8 cellular contexts compared by ENCODE assay signal in genomic region chr12:121789800-121790748, GRCh38. TPM values are rescaled to one million over a fixed set of nuclear protein-coding genes. Genes with fewer than 3 reads are reported as not detected.
A peak's percentile ranks its signal among the peaks of the same experiment; 100 is the strongest.
DNase-seq lines count a peak whose midpoint lies in the region; ATAC-seq and TF ChIP-seq lines count a peak whose summit lies in the region.

No MANE protein-coding gene starts in this region.

- H3K27me3 Mint-ChIP-seq in CD8-positive, alpha-beta T cell (ENCODE audit: low read depth): no peaks in the 10 kb centered on the region

- no peaks in the 10 kb centered on the region for H3K9me3 Mint-ChIP-seq in CD8-positive, alpha-beta T cell

- peak overlapping the region; percentile 96 for H3K27ac ChIP-seq in CD8-positive, alpha-beta T cell (ENCODE audit: low read depth, low read length)
- peak overlapping the region; percentile 86 for H3K27ac ChIP-seq in left ventricle myocardium inferior (replicated peaks)

- no peaks in the 10 kb centered on the region for H3K27me3 ChIP-seq in CD8-positive, alpha-beta T cell (ENCODE audit: insufficient read depth, low read length)
- no peaks in the 10 kb centered on the region for H3K27me3 ChIP-seq in left ventricle myocardium inferior (ENCODE audit: low read depth)

- no peaks in the 10 kb centered on the region for H3K9me3 ChIP-seq in CD8-positive, alpha-beta T cell (ENCODE audit: low read length)
- no peaks in the 10 kb centered on the region for H3K9me3 ChIP-seq in left ventricle myocardium inferior (replicated peaks)

- peak; percentile 91 to 97 (median 94) for DNase-seq in CD8-positive, alpha-beta T cell
- DNase-seq in MV-4-11 (lab: John Stamatoyannopoulos, UW): peak; percentile 86
- DNase-seq in activated CD8-positive, alpha-beta memory T cell treated with anti-CD3 and anti-CD28 coated beads, Interleukin-2, amount 50 U/mL, for 4 hours: peak; percentile 94
- peak; percentile 70 for DNase-seq in left ventricle myocardium inferior
- peak; percentile 75 to 86 for DNase-seq in stimulated activated CD4-positive, alpha-beta T cell treated with anti-CD3 and anti-CD28 coated beads, Interleukin-2, amount 100 ng/mL, for 48 hours
- DNase-seq in SW480 (ENCODE audit: low spot score): no peak
- DNase-seq in middle frontal gyrus (ENCODE audit: extremely low spot score, low spot score): no peak

- peaks cover 70% of the 10 kb centered on the region for H3K4me1 ChIP-seq in CD8-positive, alpha-beta T cell (ENCODE audit: insufficient read depth, low read length)
- H3K4me1 ChIP-seq in left ventricle myocardium inferior: peaks cover 85% of the 10 kb centered on the region

- H3K4me3 Mint-ChIP-seq in CD8-positive, alpha-beta T cell: peak overlapping the region; percentile 89

- H3K4me3 ChIP-seq in CD8-positive, alpha-beta T cell (ENCODE audit: low read depth, low read length): peak overlapping the region; percentile 62
- peak overlapping the region; percentile 11 for H3K4me3 ChIP-seq in left ventricle myocardium inferior

- H3K36me3 Mint-ChIP-seq in CD8-positive, alpha-beta T cell: peaks cover 32% of the 10 kb centered on the region

- ATAC-seq in CD8-positive, alpha-beta T cell: peak; percentile 58
- peak; percentile 35 for ATAC-seq in GM21619 (IDR thresholded peaks at IDR 0.05; ENCODE audit: unreplicated experiment)

- POLR2A ChIA-PET in CD8-positive, alpha-beta T cell (lab: Charles Lee): interaction anchor here (0.6 to 28.4 kb wide), 9 partner anchors 9 to 163 kb away, joined by 3 to 1016 read pairs (median 5); partner anchors contain the start of genes ORAI1 and SETD1B

- CTCF ChIA-PET in CD8-positive, alpha-beta T cell (lab: Charles Lee): interaction anchor here (0.9 to 45.9 kb wide), 4 partner anchors 4 to 103 kb away, joined by 4 to 2042 read pairs (median 1024); partner anchors contain the start of genes PSMD9, RHOF and SETD1B

- H3K27ac Mint-ChIP-seq in CD8-positive, alpha-beta T cell: peak overlapping the region; percentile 100

- TF ChIP-seq CTCF in CD8-positive, alpha-beta T cell (IDR thresholded peaks at IDR 0.05): no peak
- TF ChIP-seq CTCF in left ventricle myocardium inferior (IDR thresholded peaks at IDR 0.05; ENCODE audit: borderline replicate concordance): no peak

- H3K4me1 Mint-ChIP-seq in CD8-positive, alpha-beta T cell (ENCODE audit: low read depth): peaks cover 70% of the 10 kb centered on the region

- no peaks in the 10 kb centered on the region for H3K36me3 ChIP-seq in CD8-positive, alpha-beta T cell (ENCODE audit: insufficient read depth, low read length)
- H3K36me3 ChIP-seq in left ventricle myocardium inferior: no peaks in the 10 kb centered on the region

- intact Hi-C loops in CD8-positive, alpha-beta T cell (cut with DNase I, micrococcal nuclease): loop anchor here (1.0 to 10.0 kb wide), 5 partner anchors 12 to 435 kb away; partner anchors contain the start of genes DIABLO (in 1 of the 2) and ORAI1 (in 1 of the 2)
- intact Hi-C loops in left ventricle myocardium inferior (cut with micrococcal nuclease): loop anchor here (5.0 kb wide), 1 partner anchor 93 kb away; no protein-coding TSS in a partner anchor

RNA-seq across cellular contexts. Expression of gene RHOF, which starts 3.4 kb away (rescaled TPM):
- total RNA-seq in CD8-positive, alpha-beta T cell: 100 to 1,000 TPM; 185 TPM
- total RNA-seq in left ventricle myocardium inferior: 44.3 TPM

RNA-seq across cellular contexts. Expression of gene SETD1B, which starts 13.7 kb away (rescaled TPM):
- total RNA-seq in CD8-positive, alpha-beta T cell: 100 to 1,000 TPM; 181 to 190 TPM
- total RNA-seq in left ventricle myocardium inferior: 7.9 TPM

Comparison
In these comparisons a context has a peak if more than half of its experiments do, and no peak if none do; other contexts are left out.
1. DNase-seq: peak in CD8-positive, alpha-beta T cell (7 of 7), MV-4-11 (single experiment), activated CD8-positive, alpha-beta memory T cell treated with anti-CD3 and anti-CD28 coated beads, Interleukin-2, amount 50 U/mL, for 4 hours (single experiment), left ventricle myocardium inferior (single experiment) and stimulated activated CD4-positive, alpha-beta T cell treated with anti-CD3 and anti-CD28 coated beads, Interleukin-2, amount 100 ng/mL, for 48 hours (2 of 2); none in SW480 (single experiment) and middle frontal gyrus (single experiment).
2. RNA of gene SETD1B, which starts 13.7 kb away (total RNA-seq): 181 to 190 TPM in CD8-positive, alpha-beta T cell; 7.9 TPM in left ventricle myocardium inferior (single experiment); every median in the first group is over 10 times any median in the second.